ENCODE assay signal across 8 cellular contexts in the genomic region with DNA sequence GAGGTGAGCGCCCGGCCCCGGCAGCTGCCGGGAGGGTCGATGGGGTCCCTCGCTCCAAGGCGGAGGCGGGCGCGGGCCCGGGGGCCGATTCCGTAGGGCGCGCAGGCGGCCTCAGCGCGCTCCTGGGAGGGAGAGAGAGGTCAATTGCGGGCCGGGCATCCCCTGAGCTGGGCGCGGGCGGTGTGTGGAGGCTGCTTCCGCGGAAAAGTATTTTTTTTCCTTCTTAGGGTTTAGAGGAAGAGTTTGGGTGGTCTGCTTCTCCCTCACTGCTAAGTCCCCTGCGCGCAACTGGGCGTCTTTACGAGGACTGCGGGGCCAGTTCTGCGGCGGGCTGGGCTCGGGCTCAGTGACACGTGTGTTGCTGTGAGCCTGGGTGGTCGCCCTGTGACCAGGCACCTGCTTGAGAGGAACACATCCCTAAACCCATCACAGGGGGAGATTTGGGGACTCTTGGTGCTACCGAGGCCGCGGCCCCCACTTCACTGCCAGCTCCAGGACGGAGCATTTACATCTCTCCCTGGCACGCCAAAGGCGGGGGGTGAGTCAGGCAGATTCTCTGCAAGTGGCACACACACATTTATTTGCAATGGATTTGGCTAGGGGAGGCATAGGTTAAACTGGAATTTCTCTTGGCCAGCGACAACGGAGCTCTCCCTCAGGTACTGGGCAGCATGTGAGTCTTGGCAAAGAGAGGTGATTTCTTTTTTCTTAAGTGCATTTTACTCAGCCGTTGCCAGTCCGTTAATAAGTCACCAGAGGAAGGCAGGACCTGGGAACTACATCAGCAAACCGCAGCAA.
DNase-seq lines count a peak whose midpoint lies in the region; ATAC-seq, FAIRE-seq and TF ChIP-seq lines count a peak whose summit lies in the region.

No MANE protein-coding gene starts in this region.

- intact Hi-C loops in endothelial cell of umbilical vein (cut with micrococcal nuclease): loop anchor here (10.0 kb wide), 2 partner anchors 533 to 1117 kb away; no protein-coding TSS in a partner anchor

- no peak for FAIRE-seq in endothelial cell of umbilical vein (lab: Jason Lieb, UNC)

- H3K4me1 ChIP-seq in endothelial cell of umbilical vein (ENCODE audit: control insufficient read depth, extremely low read depth, insufficient read depth, low read length) (peaks cover 4% of the 10 kb centered on the region), muscle layer of colon (ENCODE audit: insufficient read depth, low read length) (no peaks in the 10 kb centered on the region), tibial nerve (peaks cover 0 to 36% (median 9%) of the 10 kb centered on the region in 4 donors)

- H4K20me1 ChIP-seq in endothelial cell of umbilical vein (replicated peaks; ENCODE audit: control insufficient read depth, extremely low read depth, insufficient read depth, low read length): no peaks in the 10 kb centered on the region

- H3K4me3 ChIP-seq in GM08714 (ENCODE audit: low read length): peak overlapping the region; percentile 67; the same call in 1 of the 2 replicates
- peak overlapping the region; percentile 35 to 59 (median 40) for H3K4me3 ChIP-seq in endothelial cell of umbilical vein (replicated peaks in 1 of 3; ENCODE audit: insufficient read depth in 1 of 3, low read depth in 1 of 3, low read length in 3 of 3)
- peak overlapping the region; percentile 51 to 60 for H3K4me3 ChIP-seq in muscle layer of colon (ENCODE audit: low read depth in 1 of 2, low read length in 2 of 2)
- H3K4me3 ChIP-seq in tibial nerve: peak overlapping the region; percentile 52 to 83 (median 64)

- H3K9ac ChIP-seq in endothelial cell of umbilical vein (replicated peaks; ENCODE audit: extremely low read depth, insufficient read depth, low read length) (no peak overlapping the region), muscle layer of colon (ENCODE audit: low read length) (no peak overlapping the region)

- no peak for TF ChIP-seq POLR2A in endothelial cell of umbilical vein (IDR thresholded peaks at IDR 0.05; ENCODE audit: low read depth, low read length)
- no peak for TF ChIP-seq POLR2A in tibial nerve (IDR thresholded peaks at IDR 0.05)

- H3K9me3 ChIP-seq in endothelial cell of umbilical vein (replicated peaks; ENCODE audit: control insufficient read depth, insufficient read depth, low read length): no peaks in the 10 kb centered on the region
- H3K9me3 ChIP-seq in muscle layer of colon (ENCODE audit: low read length): no peaks in the 10 kb centered on the region
- no peaks in the 10 kb centered on the region for H3K9me3 ChIP-seq in tibial nerve

- no peaks in the 10 kb centered on the region for H3K9me1 ChIP-seq in endothelial cell of umbilical vein (replicated peaks; ENCODE audit: control insufficient read depth, extremely low read depth, insufficient read depth, low read length)

- POLR2A ChIA-PET in endothelial cell of umbilical vein (lab: Charles Lee): no interaction called here

- WGBS in tibial nerve, 2 donors: 1 to 2% methylated on average over 20 to 41 of the region's 46 CpGs

- DNase-seq in activated CD4-positive, alpha-beta T cell treated with anti-CD3 and anti-CD28 coated beads, Interleukin-2, amount 50 U/mL, for 1 hour: peak; percentile 1
- no peak for DNase-seq in endothelial cell of umbilical vein (ENCODE audit: low read depth, low spot score)
- DNase-seq in tibial nerve (ENCODE audit: low spot score in 2 of 2): no peak
- no peak for DNase-seq in DMS79 (lab: John Stamatoyannopoulos, UW)

- TF ChIP-seq EP300 in tibial nerve (IDR thresholded peaks at IDR 0.05): no peak

- ATAC-seq in HG03354 (IDR thresholded peaks at IDR 0.05; ENCODE audit: poor library complexity, severe bottlenecking, unreplicated experiment) (peak; percentile 29), GM18519 (IDR thresholded peaks at IDR 0.05; ENCODE audit: low FRiP score, unreplicated experiment) (no peak)

- H3K36me3 ChIP-seq in endothelial cell of umbilical vein (ENCODE audit: control insufficient read depth in 2 of 2, extremely low read depth in 1 of 2, insufficient read depth in 2 of 2, low read length in 2 of 2) (no peaks in the 10 kb centered on the region), muscle layer of colon (ENCODE audit: insufficient read depth, low read length) (no peaks in the 10 kb centered on the region), tibial nerve (no peaks in the 10 kb centered on the region)

- dilution Hi-C loops in endothelial cell of umbilical vein (cut with MboI; ENCODE audit: extremely low pct_ligation_motif_present, low sequenced_read_pairs): no loop called here

- no peak for TF ChIP-seq CTCF in endothelial cell of umbilical vein (IDR thresholded peaks at IDR 0.05; ENCODE audit: extremely low read depth in 1 of 2, insufficient read depth in 1 of 2, low read depth in 1 of 2, low read length in 2 of 2)
- TF ChIP-seq CTCF in tibial nerve (IDR thresholded peaks at IDR 0.05): peak in 1 of 5 experiments; percentile 21

- peaks cover 32 to 64% of the 10 kb centered on the region in 2 experiments for H3K27me3 ChIP-seq in endothelial cell of umbilical vein (ENCODE audit: control insufficient read depth in 2 of 2, insufficient read depth in 2 of 2, low read length in 2 of 2)
- no peaks in the 10 kb centered on the region for H3K27me3 ChIP-seq in muscle layer of colon (ENCODE audit: control insufficient read depth in 1 of 2, insufficient read depth in 2 of 2, low read length in 2 of 2)
- H3K27me3 ChIP-seq in tibial nerve: peaks cover 0 to 4% of the 10 kb centered on the region in 2 donors

- H3K27ac ChIP-seq in endothelial cell of umbilical vein (ENCODE audit: insufficient read depth, low read depth, low read length) (no peak overlapping the region), muscle layer of colon (ENCODE audit: low read depth, low read length) (peak overlapping the region; percentile 28), tibial nerve (peak overlapping the region in 3 of 4 donors; percentile 62 to 86 (median 70))

- peak overlapping the region; percentile 81 for H2AFZ ChIP-seq in endothelial cell of umbilical vein (ENCODE audit: low read depth, low read length)

- CTCF ChIA-PET in endothelial cell of umbilical vein (lab: Charles Lee): no interaction called here

- H3K4me2 ChIP-seq in endothelial cell of umbilical vein (ENCODE audit: insufficient read depth, low read length): peak overlapping the region; percentile 73

- H3K79me2 ChIP-seq in endothelial cell of umbilical vein (ENCODE audit: control insufficient read depth, insufficient read depth, low read length): no peaks in the 10 kb centered on the region

- BruUV-seq in endothelial cell of umbilical vein (replicated peaks; lab: Mats Ljungman, UMichigan): no TSS peak

TF ChIP-seq in endothelial cell of umbilical vein, 7 proteins besides CTCF, POLR2A, EP300 and RAD21:
- TF ChIP-seq POLR2AphosphoS5 (IDR thresholded peaks at IDR 0.05; ENCODE audit: insufficient read depth, low read depth, low read length) (no peak), JUN (IDR thresholded peaks at IDR 0.05; ENCODE audit: borderline replicate concordance, insufficient read depth, insufficient read length, low read depth) (no peak), FOS (IDR thresholded peaks at IDR 0.05; ENCODE audit: borderline replicate concordance, insufficient read depth, low read length) (no peak), EZH2 (IDR thresholded peaks at IDR 0.05; ENCODE audit: borderline replicate concordance, low read depth, low read length, severe bottlenecking) (peak; percentile 57)
